ENCODE assay signal across 7 cellular contexts in genomic region chr11:12841946-12842630, GRCh38.
DNase-seq lines count a peak whose midpoint lies in the region; ATAC-seq and TF ChIP-seq lines count a peak whose summit lies in the region.

No MANE protein-coding gene starts in this region.

- TF ChIP-seq CTCF in choroid plexus epithelial cell (conservative IDR thresholded peaks at IDR 0.05; ENCODE audit: low read depth, low read length) (no peak), osteocyte (IDR thresholded peaks at IDR 0.05) (no peak)

- H3K4me3 Mint-ChIP-seq in osteocyte (ENCODE audit: unreplicated experiment) = no peak overlapping the region

- H3K27me3 Mint-ChIP-seq in osteocyte (ENCODE audit: unreplicated experiment) = no peaks in the 10 kb centered on the region

- H3K9me3 Mint-ChIP-seq in osteocyte (ENCODE audit: unreplicated experiment) = no peaks in the 10 kb centered on the region

- peaks cover 80% of the 10 kb centered on the region for H3K4me1 Mint-ChIP-seq in osteocyte (ENCODE audit: unreplicated experiment)

- H3K27ac Mint-ChIP-seq in osteocyte (ENCODE audit: unreplicated experiment) = peak overlapping the region; percentile 79

- DNase-seq in NCI-H2196 treated with DMSO at 0.1 percent for 48 hours (lab: John Stamatoyannopoulos, UW; ENCODE audit: unreplicated experiment) (peak; percentile 59), choroid plexus epithelial cell (ENCODE audit: low read depth) (peak; percentile 85), osteocyte (ENCODE audit: extremely low spot score, unreplicated experiment) (no peak)

- H3K4me3 ChIP-seq in choroid plexus epithelial cell (ENCODE audit: low read depth, low read length) = peak overlapping the region; percentile 16

- no peaks in the 10 kb centered on the region for H3K36me3 Mint-ChIP-seq in osteocyte (ENCODE audit: unreplicated experiment)

- ATAC-seq in GM21529 (IDR thresholded peaks at IDR 0.05; ENCODE audit: unreplicated experiment) (peak; percentile 48), HG02759 (IDR thresholded peaks at IDR 0.05; ENCODE audit: unreplicated experiment) (no peak), HG03159 (IDR thresholded peaks at IDR 0.05; ENCODE audit: unreplicated experiment) (no peak), GM21723 (IDR thresholded peaks at IDR 0.05; ENCODE audit: unreplicated experiment) (no peak)
